28 cellular contexts compared by ENCODE assay signal in the genomic region with DNA sequence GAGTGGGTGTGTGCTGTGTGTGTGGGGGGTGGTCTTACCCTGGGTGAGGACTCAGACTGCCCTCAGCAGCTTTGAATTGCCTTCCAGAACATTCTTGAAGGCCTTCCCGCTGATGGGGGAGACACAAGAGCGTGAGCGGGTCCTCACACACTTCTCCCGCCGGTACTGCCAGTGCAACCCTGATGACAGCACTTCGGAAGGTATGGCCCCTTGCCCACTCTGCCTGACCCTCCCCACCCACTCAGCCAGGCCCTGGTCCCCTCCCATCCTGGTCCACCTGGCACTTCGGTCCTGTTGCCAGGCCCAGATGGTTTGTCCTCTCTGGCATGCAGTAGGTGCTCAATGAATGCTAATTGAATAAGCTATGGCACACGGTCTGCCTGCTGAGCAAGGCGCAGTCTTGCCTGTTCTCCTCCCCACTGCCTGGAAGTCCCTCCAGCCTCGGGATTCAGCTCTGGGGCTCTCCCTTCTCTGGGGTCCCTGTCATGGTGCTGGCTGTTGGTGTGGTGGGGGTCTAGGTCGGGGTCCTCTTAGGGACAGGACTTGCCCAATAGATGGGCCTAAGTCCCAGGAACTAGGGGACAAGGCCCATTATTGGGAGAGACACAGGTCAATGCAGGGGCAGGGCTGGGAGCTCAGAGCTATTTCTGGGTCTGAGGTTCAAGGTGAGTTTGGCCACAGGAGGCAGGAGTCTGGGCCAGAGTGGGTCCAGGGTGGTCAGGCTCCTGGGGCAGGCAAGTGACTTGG. TPM values are rescaled to one million over a fixed set of nuclear protein-coding genes. Genes with fewer than 3 reads are reported as not detected.
"Had no signal": no experiment of that assay in that cellular context is flagged by ENCODE, and none has a peak within 500 bp of the region (broad histone marks: within the 10 kb centered on the region; RNA-seq: fewer than 3 reads in every experiment).

No MANE protein-coding gene starts in this region.

- H3K36me3 ChIP-seq: SJSA1 had no signal

- H3K4me3 Mint-ChIP-seq: activated B cell treated with CpG ODN at 0.5 μM for 24 hours; activated CD4-positive, alpha-beta T cell treated with anti-CD3 and anti-CD28 coated beads, Interleukin-2, amount 10 ng/mL, durations not matched to agents 24 days and 14 days; activated naive CD4-positive, alpha-beta T cell treated with anti-CD3 and anti-CD28 coated beads for 36 hours; activated naive CD8-positive, alpha-beta T cell; activated T-helper 17 cell treated with anti-CD3 and anti-CD28 coated beads, Interleukin-2, amount 50 U/mL, for 72 hours; brain; IgD-negative memory B cell; T-helper 17 cell had no signal

- H3K4me3 ChIP-seq: SJSA1 had no signal

- H3K9me3 ChIP-seq: SJSA1 had no signal

- H3K27me3 Mint-ChIP-seq: brain had no signal

- H3K27ac Mint-ChIP-seq: activated B cell treated with CpG ODN at 0.5 μM for 24 hours; activated CD4-positive, alpha-beta T cell treated with anti-CD3 and anti-CD28 coated beads, Interleukin-2, amount 10 ng/mL, durations not matched to agents 24 days and 14 days; activated naive CD4-positive, alpha-beta T cell treated with anti-CD3 and anti-CD28 coated beads for 36 hours; activated naive CD8-positive, alpha-beta T cell; activated T-helper 17 cell treated with anti-CD3 and anti-CD28 coated beads, Interleukin-2, amount 50 U/mL, for 72 hours; brain; IgD-negative memory B cell; T-helper 17 cell had no signal

- ATAC-seq: activated T-helper 17 cell treated with anti-CD3 and anti-CD28 coated beads, Interleukin-2, amount 50 U/mL, for 72 hours; Panc1; T-helper 17 cell had no signal

- H3K27ac ChIP-seq: SJSA1 had no signal

- H3K36me3 Mint-ChIP-seq: IgD-negative memory B cell had no signal

- H3K4me1 ChIP-seq: SJSA1 had no signal

- DNase-seq: activated B cell treated with CpG ODN at 0.5 μM for 24 hours; activated CD4-positive, alpha-beta T cell treated with anti-CD3 and anti-CD28 coated beads for 1 hour; activated CD4-positive, alpha-beta T cell treated with anti-CD3 and anti-CD28 coated beads, Interleukin-2, amount 10 ng/mL, durations not matched to agents 24 days and 14 days; activated CD4-positive, alpha-beta T cell treated with anti-CD3 and anti-CD28 coated beads, Interleukin-2, amount 50 U/mL, for 48 hours; activated gamma-delta T cell; activated naive CD4-positive, alpha-beta T cell treated with anti-CD3 and anti-CD28 coated beads for 36 hours; activated T-cell treated with anti-CD3 and anti-CD28 coated beads for 4 hours; activated T-cell treated with anti-CD3 and anti-CD28 coated beads, Interleukin-2, amount 50 U/mL, for 48 hours; amniotic stem cell; KG1; NCI-H1092; NCI-H1417; NCI-H1930; NCI-H2171; NCI-H226; NCI-H69; NK-92 treated with Interleukin-12 subunit alpha and Interleukin-12 subunit beta, amount 100 ng/mL, for 24 hours; OCI-M1; SHP77; T-helper 17 cell; T-helper 9 cell had no signal

- H3K4me1 Mint-ChIP-seq: activated B cell treated with CpG ODN at 0.5 μM for 24 hours; activated CD4-positive, alpha-beta T cell treated with anti-CD3 and anti-CD28 coated beads, Interleukin-2, amount 10 ng/mL, durations not matched to agents 24 days and 14 days; activated T-helper 17 cell treated with anti-CD3 and anti-CD28 coated beads, Interleukin-2, amount 50 U/mL, for 72 hours; brain; T-helper 17 cell had no signal

- H3K9me3 Mint-ChIP-seq: activated CD4-positive, alpha-beta T cell treated with anti-CD3 and anti-CD28 coated beads, Interleukin-2, amount 10 ng/mL, durations not matched to agents 24 days and 14 days had no signal

RNA-seq across cellular contexts. Expression of a gene that starts 26.4 kb away (rescaled TPM):
- total RNA-seq: activated B cell treated with CpG ODN at 0.5 μM for 24 hours; activated CD4-positive, alpha-beta T cell treated with anti-CD3 and anti-CD28 coated beads, Interleukin-2, amount 10 ng/mL, durations not matched to agents 24 days and 14 days; activated naive CD4-positive, alpha-beta T cell treated with anti-CD3 and anti-CD28 coated beads for 36 hours; activated T-helper 17 cell treated with anti-CD3 and anti-CD28 coated beads, Interleukin-2, amount 50 U/mL, for 72 hours; LHCN-M2 had no signal
- polyA plus RNA-seq: IgD-negative memory B cell had no signal
